Comparison of ENCODE assay signal across 8 cellular contexts in the genomic region with DNA sequence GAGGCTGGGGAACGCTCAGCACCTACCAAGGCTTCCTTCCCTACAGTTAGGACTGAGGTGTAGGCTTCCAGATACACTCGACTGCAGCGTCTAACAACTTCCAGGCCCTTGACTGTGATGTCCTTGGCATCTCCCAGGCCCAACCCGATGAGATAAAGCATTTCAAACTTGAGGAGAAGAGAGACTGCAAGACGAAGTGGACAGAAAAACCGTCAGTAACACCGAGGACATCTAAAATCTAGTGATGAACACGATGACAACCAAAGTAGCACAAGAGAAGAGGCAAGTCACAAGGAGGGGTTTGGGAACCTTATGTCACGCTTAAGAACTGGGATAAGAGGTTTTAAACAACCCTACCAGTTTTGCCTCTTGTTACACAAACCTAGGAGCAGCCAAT. TPM values are rescaled to one million over a fixed set of nuclear protein-coding genes. Genes with fewer than 3 reads are reported as not detected.
DNase-seq lines count a peak whose midpoint lies in the region; ATAC-seq, FAIRE-seq and TF ChIP-seq lines count a peak whose summit lies in the region.

No MANE protein-coding gene starts in this region.

- no peaks in the 10 kb centered on the region for H3K9me3 Mint-ChIP-seq in CD8-positive, alpha-beta memory T cell
- H3K9me3 Mint-ChIP-seq in activated CD4-positive, alpha-beta T cell treated with anti-CD3 and anti-CD28 coated beads, Interleukin-2, amount 10 ng/mL, durations not matched to agents 24 days and 14 days: peaks cover 8% of the 10 kb centered on the region
- no peaks in the 10 kb centered on the region for H3K9me3 Mint-ChIP-seq in neural crest cell

- TF ChIP-seq POLR2A in esophagus squamous epithelium (IDR thresholded peaks at IDR 0.05): no peak

- 0 to 3% methylated on average over 9 of the region's 9 CpGs for WGBS in esophagus squamous epithelium, 2 donors

- peak overlapping the region; percentile 92 to 99 (median 98) for H3K27ac Mint-ChIP-seq in CD8-positive, alpha-beta memory T cell
- peak overlapping the region; percentile 98 for H3K27ac Mint-ChIP-seq in activated CD4-positive, alpha-beta T cell treated with anti-CD3 and anti-CD28 coated beads, Interleukin-2, amount 10 ng/mL, durations not matched to agents 24 days and 14 days
- peak overlapping the region; percentile 100 for H3K27ac Mint-ChIP-seq in neural crest cell (ENCODE audit: unreplicated experiment)

- ATAC-seq in GM21367 (IDR thresholded peaks at IDR 0.05; ENCODE audit: unreplicated experiment) (peak; percentile 15), HG03558 (IDR thresholded peaks at IDR 0.05; ENCODE audit: extremely low read depth, unreplicated experiment) (peak; percentile 6)

- POLR2A ChIA-PET in CD8-positive, alpha-beta memory T cell (lab: Charles Lee): interaction anchor here (0.6 to 1.2 kb wide), 3 partner anchors 98 to 213 kb away, joined by 3 to 5 read pairs (median 4); no protein-coding TSS in a partner anchor

- FAIRE-seq in RCC 7860 (lab: Jason Lieb, UNC): no peak

- TF ChIP-seq CTCF in esophagus squamous epithelium (IDR thresholded peaks at IDR 0.05) (no peak), neural crest cell (conservative IDR thresholded peaks at IDR 0.05) (no peak)

- peaks cover 4 to 60% (median 13%) of the 10 kb centered on the region in 3 donors for H3K36me3 Mint-ChIP-seq in CD8-positive, alpha-beta memory T cell
- peaks cover 55% of the 10 kb centered on the region for H3K36me3 Mint-ChIP-seq in activated CD4-positive, alpha-beta T cell treated with anti-CD3 and anti-CD28 coated beads, Interleukin-2, amount 10 ng/mL, durations not matched to agents 24 days and 14 days (ENCODE audit: low read depth)
- H3K36me3 Mint-ChIP-seq in neural crest cell (ENCODE audit: low read depth): peaks cover 14% of the 10 kb centered on the region

- CTCF ChIA-PET in CD8-positive, alpha-beta memory T cell (lab: Charles Lee): interaction anchor here (0.9 to 1.4 kb wide), 2 partner anchors 213 to 263 kb away, joined by 3 to 5 read pairs; no protein-coding TSS in a partner anchor

- H3K27ac ChIP-seq in CD8-positive, alpha-beta memory T cell (ENCODE audit: low read depth, low read length): peak overlapping the region; percentile 78
- H3K27ac ChIP-seq in esophagus squamous epithelium: peak overlapping the region; percentile 86 to 91 (median 90)

- H3K27me3 ChIP-seq in CD8-positive, alpha-beta memory T cell (ENCODE audit: insufficient read depth, low read length, poor library complexity, severe bottlenecking): no peaks in the 10 kb centered on the region
- no peaks in the 10 kb centered on the region for H3K27me3 ChIP-seq in esophagus squamous epithelium

- peak overlapping the region; percentile 90 to 99 (median 94) for H3K4me3 Mint-ChIP-seq in CD8-positive, alpha-beta memory T cell
- peak overlapping the region; percentile 100 for H3K4me3 Mint-ChIP-seq in activated CD4-positive, alpha-beta T cell treated with anti-CD3 and anti-CD28 coated beads, Interleukin-2, amount 10 ng/mL, durations not matched to agents 24 days and 14 days
- peak overlapping the region; percentile 99 for H3K4me3 Mint-ChIP-seq in neural crest cell

- peaks cover 75 to 94% (median 91%) of the 10 kb centered on the region in 3 donors for H3K4me1 Mint-ChIP-seq in CD8-positive, alpha-beta memory T cell
- H3K4me1 Mint-ChIP-seq in activated CD4-positive, alpha-beta T cell treated with anti-CD3 and anti-CD28 coated beads, Interleukin-2, amount 10 ng/mL, durations not matched to agents 24 days and 14 days: peaks cover 43% of the 10 kb centered on the region
- peaks cover 39% of the 10 kb centered on the region for H3K4me1 Mint-ChIP-seq in neural crest cell

- no peaks in the 10 kb centered on the region for H3K27me3 Mint-ChIP-seq in CD8-positive, alpha-beta memory T cell
- no peaks in the 10 kb centered on the region for H3K27me3 Mint-ChIP-seq in activated CD4-positive, alpha-beta T cell treated with anti-CD3 and anti-CD28 coated beads, Interleukin-2, amount 10 ng/mL, durations not matched to agents 24 days and 14 days
- no peaks in the 10 kb centered on the region for H3K27me3 Mint-ChIP-seq in neural crest cell (ENCODE audit: low read depth)

- peaks cover 57% of the 10 kb centered on the region for H3K4me1 ChIP-seq in CD8-positive, alpha-beta memory T cell (ENCODE audit: insufficient read depth, low read length)
- H3K4me1 ChIP-seq in esophagus squamous epithelium: peaks cover 7 to 45% (median 9%) of the 10 kb centered on the region in 3 donors

- H3K36me3 ChIP-seq in CD8-positive, alpha-beta memory T cell (ENCODE audit: insufficient read depth, low read length): no peaks in the 10 kb centered on the region
- peaks cover 0 to 19% (median 0%) of the 10 kb centered on the region in 3 donors for H3K36me3 ChIP-seq in esophagus squamous epithelium

- H3K9me3 ChIP-seq in CD8-positive, alpha-beta memory T cell (ENCODE audit: low read length): no peaks in the 10 kb centered on the region
- no peaks in the 10 kb centered on the region for H3K9me3 ChIP-seq in esophagus squamous epithelium

- intact Hi-C loops in activated CD4-positive, alpha-beta T cell treated with anti-CD3 and anti-CD28 coated beads, Interleukin-2, amount 10 ng/mL, durations not matched to agents 24 days and 14 days (cut with micrococcal nuclease): loop anchor here (1.0 to 10.0 kb wide), 9 partner anchors 57 to 570 kb away; a partner anchor contains a TSS
- intact Hi-C loops in esophagus squamous epithelium (cut with DNase I): no loop called here

- peak overlapping the region; percentile 94 for H3K4me3 ChIP-seq in CD8-positive, alpha-beta memory T cell (ENCODE audit: low read length)
- H3K4me3 ChIP-seq in esophagus squamous epithelium: peak overlapping the region; percentile 78 to 92 (median 80)

- no peak for DNase-seq in CD8-positive, alpha-beta memory T cell
- DNase-seq in activated CD4-positive, alpha-beta T cell treated with anti-CD3 and anti-CD28 coated beads, Interleukin-2, amount 10 ng/mL, durations not matched to agents 24 days and 14 days: no peak
- no peak for DNase-seq in esophagus squamous epithelium (lab: John Stamatoyannopoulos, UW)
- no peak for DNase-seq in neural crest cell (ENCODE audit: low read depth, low spot score)
- DNase-seq in RCC 7860 (ENCODE audit: low spot score): no peak
- DNase-seq in activated gamma-delta T cell treated with Interleukin-2 at 50 U/mL for 16 hours: no peak

RNA-seq across cellular contexts. Expression of a gene that starts 0.3 kb away (rescaled TPM):
- 10 to 100 TPM; 58.5 to 68.6 TPM for total RNA-seq in CD8-positive, alpha-beta memory T cell
- polyA plus RNA-seq in CD8-positive, alpha-beta memory T cell: 38.6 TPM
- 37.5 and 41.0 TPM in 2 replicates for total RNA-seq in activated CD4-positive, alpha-beta T cell treated with anti-CD3 and anti-CD28 coated beads, Interleukin-2, amount 10 ng/mL, durations not matched to agents 24 days and 14 days
- 10 to 100 TPM in 3 of 4 donors, 1 to 10 TPM in 1; 8.1 to 22.2 (median 16.4) TPM for total RNA-seq in esophagus squamous epithelium
- total RNA-seq in neural crest cell: 69.4 and 72.1 TPM in 2 replicates
